ENCODE assay signal across 9 cellular contexts in genomic region chr6:99151634-99152344, GRCh38.
DNase-seq lines count a peak whose midpoint lies in the region; ATAC-seq and TF ChIP-seq lines count a peak whose summit lies in the region.
"Had no signal": no experiment of that assay in that cellular context is flagged by ENCODE, and none has a peak within 500 bp of the region (broad histone marks: within the 10 kb centered on the region; RNA-seq: fewer than 3 reads in every experiment).

No MANE protein-coding gene starts in this region.

- intact Hi-C loops in psoas muscle (cut with DNase I): no loop called here

- 43 to 48% (median 46%) methylated on average over 11 of the region's 11 CpGs for WGBS in psoas muscle, 3 donors

- H3K4me1 ChIP-seq in psoas muscle: no peaks in the 10 kb centered on the region

- H3K27ac ChIP-seq in psoas muscle: no peak overlapping the region
- H3K27ac ChIP-seq: epithelial cell of prostate had no signal

- peaks cover 0 to 3% (median 0%) of the 10 kb centered on the region in 3 donors for H3K27me3 ChIP-seq in psoas muscle (ENCODE audit: insufficient read depth in 3 of 3, low read length in 2 of 3)

- H3K4me3 ChIP-seq in epithelial cell of esophagus (ENCODE audit: low read length) (no peak overlapping the region), psoas muscle (no peak overlapping the region)

- no peaks in the 10 kb centered on the region for H3K36me3 ChIP-seq in psoas muscle (ENCODE audit: insufficient read depth in 1 of 2, low read depth in 1 of 2)

- TF ChIP-seq CTCF in epithelial cell of esophagus (IDR thresholded peaks at IDR 0.05; ENCODE audit: insufficient read depth, low read depth, low read length, missing control alignments): peak; percentile 80
- peak; percentile 12 for TF ChIP-seq CTCF in psoas muscle (IDR thresholded peaks at IDR 0.05)

- DNase-seq in SHP77 (lab: John Stamatoyannopoulos, UW) (peak; percentile 13 to 62), SHP77 treated with DMSO at 0.1 percent for 48 hours (lab: John Stamatoyannopoulos, UW) (no peak), epithelial cell of esophagus (ENCODE audit: low read depth) (peak; percentile 65), psoas muscle (no peak), NCI-H2107 treated with DMSO at 0.1 percent for 48 hours (lab: John Stamatoyannopoulos, UW; ENCODE audit: unreplicated experiment) (no peak)

- peak; percentile 96 for ATAC-seq in GM21390 (IDR thresholded peaks at IDR 0.05; ENCODE audit: unreplicated experiment)
- ATAC-seq in HG03521 (IDR thresholded peaks at IDR 0.05; ENCODE audit: unreplicated experiment): peak; percentile 89
- peak; percentile 96 for ATAC-seq in SK-N-SH treated with all-trans-retinoic acid at 6 μM for 48 hours
- no peak for ATAC-seq in psoas muscle

- no peaks in the 10 kb centered on the region for H3K9me3 ChIP-seq in psoas muscle

TF ChIP-seq in SK-N-SH treated with all-trans-retinoic acid at 6 μM for 48 hours, 23 proteins besides CTCF, POLR2A, EP300 and RAD21:
- no peak for TF ChIP-seq BACH2 (CRISPR knock-in tag; IDR thresholded peaks at IDR 0.05; ENCODE audit: borderline replicate concordance)
- no peak for TF ChIP-seq OSR1 (CRISPR knock-in tag; IDR thresholded peaks at IDR 0.05)
- no peak for TF ChIP-seq ZNF8 (CRISPR knock-in tag; IDR thresholded peaks at IDR 0.05)
- TF ChIP-seq TOX (CRISPR knock-in tag; IDR thresholded peaks at IDR 0.05; ENCODE audit: borderline replicate concordance): no peak
- TF ChIP-seq ZNF565 (CRISPR knock-in tag; conservative IDR thresholded peaks at IDR 0.05; ENCODE audit: low read depth): no peak

Comparison
In these comparisons a context has a peak if more than half of its experiments do, and no peak if none do; other contexts are left out.
1. DNase-seq: peak in SHP77 (2 of 2) and epithelial cell of esophagus (single experiment); none in SHP77 treated with DMSO at 0.1 percent for 48 hours (single experiment), psoas muscle (0 of 2) and NCI-H2107 treated with DMSO at 0.1 percent for 48 hours (single experiment).
2. ATAC-seq: peak in GM21390 (single experiment), HG03521 (single experiment) and SK-N-SH treated with all-trans-retinoic acid at 6 μM for 48 hours (single experiment); none in psoas muscle (0 of 4).